In genomic region chr6:157831018-157831369, GRCh38 we compare ENCODE assay signal across 1 cellular context.
TF ChIP-seq lines count a peak whose summit lies in the region.

No MANE protein-coding gene starts in this region.

TF ChIP-seq in GM23338, 12 proteins besides CTCF, POLR2A, EP300 and RAD21 (continued from another document):
- TF ChIP-seq ZNF462 (CRISPR knock-in tag; IDR thresholded peaks at IDR 0.05): no peak
